Comparison of ENCODE assay signal across 1 cellular context in the genomic region with DNA sequence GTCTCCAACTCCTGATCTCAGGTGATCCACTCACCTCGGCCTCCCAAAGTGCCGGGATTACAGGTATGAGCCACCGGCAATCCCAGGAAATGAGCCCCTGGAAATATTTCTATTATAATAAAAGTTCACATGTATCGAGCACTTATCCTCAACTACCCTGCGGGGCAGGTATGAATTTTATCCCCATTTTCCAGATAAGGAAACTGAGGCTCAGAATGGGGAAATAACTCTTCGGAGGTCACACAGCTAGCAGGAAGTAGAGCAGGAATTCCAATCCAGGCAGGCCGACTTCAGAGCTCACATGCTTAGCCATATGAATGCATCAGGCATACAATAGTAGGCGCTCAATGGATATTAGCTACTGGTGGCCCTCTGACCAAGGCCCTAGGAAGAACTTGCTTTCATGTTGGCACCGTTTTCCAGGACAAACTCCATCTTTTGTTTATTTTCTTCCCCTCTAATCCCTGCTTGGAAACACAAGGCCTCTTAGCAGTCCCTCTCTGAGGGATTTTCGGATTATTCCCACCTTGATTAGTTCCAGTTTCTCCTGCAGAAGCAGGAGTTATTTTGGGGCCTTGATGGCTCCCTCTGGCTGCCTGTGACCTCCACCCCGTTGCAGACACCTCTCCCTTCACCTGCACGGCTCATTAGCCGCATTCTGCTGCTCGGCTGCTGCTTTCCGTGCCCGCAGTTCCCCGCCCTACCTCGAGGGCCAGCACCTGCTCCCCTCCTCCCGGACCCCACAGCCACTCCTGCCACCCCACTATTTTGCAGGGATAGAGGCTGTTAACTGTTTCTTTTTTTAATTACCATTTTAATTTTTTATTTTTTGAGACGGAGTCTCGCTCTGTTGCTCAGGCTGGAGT.
TF ChIP-seq lines count a peak whose summit lies in the region.

No MANE protein-coding gene starts in this region.

TF ChIP-seq in HCT116, 20 proteins besides CTCF, POLR2A, EP300 and RAD21:
- TF ChIP-seq, protein P1, sequence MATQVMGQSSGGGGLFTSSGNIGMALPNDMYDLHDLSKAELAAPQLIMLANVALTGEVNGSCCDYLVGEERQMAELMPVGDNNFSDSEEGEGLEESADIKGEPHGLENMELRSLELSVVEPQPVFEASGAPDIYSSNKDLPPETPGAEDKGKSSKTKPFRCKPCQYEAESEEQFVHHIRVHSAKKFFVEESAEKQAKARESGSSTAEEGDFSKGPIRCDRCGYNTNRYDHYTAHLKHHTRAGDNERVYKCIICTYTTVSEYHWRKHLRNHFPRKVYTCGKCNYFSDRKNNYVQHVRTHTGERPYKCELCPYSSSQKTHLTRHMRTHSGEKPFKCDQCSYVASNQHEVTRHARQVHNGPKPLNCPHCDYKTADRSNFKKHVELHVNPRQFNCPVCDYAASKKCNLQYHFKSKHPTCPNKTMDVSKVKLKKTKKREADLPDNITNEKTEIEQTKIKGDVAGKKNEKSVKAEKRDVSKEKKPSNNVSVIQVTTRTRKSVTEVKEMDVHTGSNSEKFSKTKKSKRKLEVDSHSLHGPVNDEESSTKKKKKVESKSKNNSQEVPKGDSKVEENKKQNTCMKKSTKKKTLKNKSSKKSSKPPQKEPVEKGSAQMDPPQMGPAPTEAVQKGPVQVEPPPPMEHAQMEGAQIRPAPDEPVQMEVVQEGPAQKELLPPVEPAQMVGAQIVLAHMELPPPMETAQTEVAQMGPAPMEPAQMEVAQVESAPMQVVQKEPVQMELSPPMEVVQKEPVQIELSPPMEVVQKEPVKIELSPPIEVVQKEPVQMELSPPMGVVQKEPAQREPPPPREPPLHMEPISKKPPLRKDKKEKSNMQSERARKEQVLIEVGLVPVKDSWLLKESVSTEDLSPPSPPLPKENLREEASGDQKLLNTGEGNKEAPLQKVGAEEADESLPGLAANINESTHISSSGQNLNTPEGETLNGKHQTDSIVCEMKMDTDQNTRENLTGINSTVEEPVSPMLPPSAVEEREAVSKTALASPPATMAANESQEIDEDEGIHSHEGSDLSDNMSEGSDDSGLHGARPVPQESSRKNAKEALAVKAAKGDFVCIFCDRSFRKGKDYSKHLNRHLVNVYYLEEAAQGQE (IDR thresholded peaks at IDR 0.05; ENCODE audit: low read depth): no peak
- TF ChIP-seq SRF (IDR thresholded peaks at IDR 0.05; ENCODE audit: low read depth) (no peak), TCF7L2 (IDR thresholded peaks at IDR 0.05; ENCODE audit: borderline replicate concordance, extremely low read depth, insufficient read depth, insufficient read length) (no peak)
